10 cellular contexts compared by ENCODE assay signal in genomic region chr1:224774378-224774777, GRCh38.
DNase-seq lines count a peak whose midpoint lies in the region; ATAC-seq, FAIRE-seq and TF ChIP-seq lines count a peak whose summit lies in the region.
"Had no signal": no experiment of that assay in that cellular context is flagged by ENCODE, and none has a peak within 500 bp of the region (broad histone marks: within the 10 kb centered on the region; RNA-seq: fewer than 3 reads in every experiment).

No MANE protein-coding gene starts in this region.

- no peak overlapping the region for H2BK12ac ChIP-seq in H1 (ENCODE audit: low read depth, low read length)

- no peak overlapping the region for H2AFZ ChIP-seq in H1 (ENCODE audit: low read length)

- no peak overlapping the region for H3K23ac ChIP-seq in H1 (ENCODE audit: insufficient read length)

- H3K79me2 ChIP-seq in H1 (ENCODE audit: control insufficient read depth in 1 of 2, insufficient read depth in 2 of 2, low read length in 2 of 2): no peaks in the 10 kb centered on the region

- H3K27ac ChIP-seq in AG04450 (ENCODE audit: low read depth, low read length) (no peak overlapping the region), H1 (ENCODE audit: low read depth, low read length) (no peak overlapping the region), prostate gland (no peak overlapping the region)

- no peak for TF ChIP-seq EP300 in H1 (IDR thresholded peaks at IDR 0.05; ENCODE audit: borderline replicate concordance in 1 of 2, low read depth in 2 of 2, low read length in 2 of 2)

- H3K27me3 ChIP-seq in AG04450 (ENCODE audit: control insufficient read depth, insufficient read depth, low read length) (no peaks in the 10 kb centered on the region), H1 (replicated peaks in 1 of 4; ENCODE audit: control insufficient read depth in 3 of 4, extremely low read depth in 1 of 4, insufficient read depth in 3 of 4, low read length in 3 of 4) (no peaks in the 10 kb centered on the region; a peak in 1 of 7 replicates), prostate gland (replicated peaks; ENCODE audit: insufficient read depth) (no peaks in the 10 kb centered on the region)

- no peaks in the 10 kb centered on the region; the same call in 1 of the 2 replicates for H3K23me2 ChIP-seq in H1 (ENCODE audit: low read depth, low read length)

- H2BK120ac ChIP-seq in H1 (replicated peaks; ENCODE audit: low read depth, low read length): no peak overlapping the region

- no peak overlapping the region for H2BK15ac ChIP-seq in H1 (ENCODE audit: low read length)

- peak; percentile 54 to 71 for TF ChIP-seq RAD21 in H1 (IDR thresholded peaks at IDR 0.05 in 1 of 2, conservative IDR thresholded peaks at IDR 0.05 in 1 of 2; ENCODE audit: low read depth in 2 of 2, low read length in 2 of 2)

- no peaks in the 10 kb centered on the region for H4K20me1 ChIP-seq in H1 (replicated peaks in 1 of 2; ENCODE audit: control insufficient read depth in 1 of 2, insufficient read depth in 2 of 2, low read length in 2 of 2)

- peak; percentile 83 for ATAC-seq in GM18867 (IDR thresholded peaks at IDR 0.05; ENCODE audit: unreplicated experiment)
- peak; percentile 88 for ATAC-seq in HG03442 (IDR thresholded peaks at IDR 0.05; ENCODE audit: unreplicated experiment)
- no peak for ATAC-seq in HG03135 (IDR thresholded peaks at IDR 0.05; ENCODE audit: unreplicated experiment)

- H2BK20ac ChIP-seq in H1 (ENCODE audit: low read length): no peak overlapping the region

- TF ChIP-seq CTCF in AG04450 (IDR thresholded peaks at IDR 0.05; ENCODE audit: low read depth, low read length) (peak; percentile 13; the same call in 1 of the 2 replicates), H1 (IDR thresholded peaks at IDR 0.05; ENCODE audit: control extremely low read depth in 1 of 3, insufficient read depth in 1 of 3, low read depth in 1 of 3, low read length in 3 of 3) (peak; percentile 63 to 78 (median 73)), prostate gland (IDR thresholded peaks at IDR 0.05) (no peak)

- TF ChIP-seq POLR2A in H1 (IDR thresholded peaks at IDR 0.05; ENCODE audit: control extremely low read depth in 1 of 2, low read depth in 2 of 2, low read length in 2 of 2) (no peak), prostate gland (IDR thresholded peaks at IDR 0.05) (no peak)

- no peak overlapping the region for H2AK5ac ChIP-seq in H1 (ENCODE audit: low read depth, low read length)

- intact Hi-C loops in prostate gland (cut with DNase I): no loop called here

- H3K79me1 ChIP-seq in H1 (ENCODE audit: low read depth, low read length): no peaks in the 10 kb centered on the region

- no peak overlapping the region for H4K5ac ChIP-seq in H1 (ENCODE audit: insufficient read length, low read depth, low read length)

- CTCF ChIA-PET in AG04450 (lab: Charles Lee) (interaction anchor here (1.0 kb wide), 1 partner anchor 77 kb away, joined by 3 read pairs; no protein-coding TSS in a partner anchor), H1 (lab: Charles Lee; ENCODE audit: partially characterized antibody) (interaction anchor here (0.6 to 4.3 kb wide), 17 partner anchors 11 to 258 kb away, joined by 3 to 33 read pairs (median 3); no protein-coding TSS in a partner anchor)

- H3K18ac ChIP-seq in H1 (ENCODE audit: extremely low read depth, low read length): no peak overlapping the region

- no peak for DNase-seq in AG04450 (ENCODE audit: low read depth, low spot score)
- no peak for DNase-seq in H1 (ENCODE audit: low read depth in 1 of 2, low spot score in 2 of 2)
- no peak for DNase-seq in hepatic stellate cell (ENCODE audit: low spot score)
- no peak for DNase-seq in activated effector memory CD4-positive, alpha-beta T cell treated with Interleukin-2 at 50 U/mL for 16 hours
- DNase-seq in prostate gland (ENCODE audit: low spot score): no peak
- DNase-seq: activated T-cell treated with anti-CD3 and anti-CD28 coated beads, Interleukin-2, amount 50 U/mL, for 1 hour; NCI-H1930 had no signal

- H4K8ac ChIP-seq in H1 (ENCODE audit: extremely low read depth, insufficient read depth, low read length): no peak overlapping the region

- POLR2A ChIA-PET in AG04450 (lab: Yijun Ruan, JAX) (no interaction called here), H1 (lab: Charles Lee; ENCODE audit: partially characterized antibody) (no interaction called here)

- H4K91ac ChIP-seq in H1 (replicated peaks; ENCODE audit: insufficient read length, low read length): no peak overlapping the region

- no peak overlapping the region for H3K4ac ChIP-seq in H1 (replicated peaks; ENCODE audit: insufficient read length, low read depth, low read length)

- H3K9me3 ChIP-seq in AG04450 (ENCODE audit: control insufficient read depth, insufficient read depth, low read length) (no peaks in the 10 kb centered on the region), H1 (ENCODE audit: insufficient read depth in 2 of 2, low read depth in 1 of 2, low read length in 1 of 2) (no peaks in the 10 kb centered on the region), prostate gland (no peaks in the 10 kb centered on the region)

- H3K4me3 ChIP-seq in AG04450 (ENCODE audit: low read depth, low read length) (no peak overlapping the region), H1 (ENCODE audit: extremely low read depth in 1 of 4, insufficient read depth in 2 of 4, low read depth in 3 of 4, low read length in 4 of 4) (no peak overlapping the region), prostate gland (no peak overlapping the region)

- H3K4me1 ChIP-seq in H1 (replicated peaks in 1 of 4; ENCODE audit: control insufficient read depth in 3 of 4, insufficient read depth in 4 of 4, low read length in 3 of 4): peaks cover 0 to 6% (median 3%) of the 10 kb centered on the region in 4 experiments; a peak in 3 of 7 replicates
- no peaks in the 10 kb centered on the region for H3K4me1 ChIP-seq in prostate gland (replicated peaks)

- H3K14ac ChIP-seq in H1 (ENCODE audit: insufficient read length): no peak overlapping the region

- H2BK5ac ChIP-seq in H1 (ENCODE audit: low read depth, low read length): no peak overlapping the region

- peak; percentile 76 for FAIRE-seq in H1 (lab: Jason Lieb, UNC)

- H3K36me3 ChIP-seq in H1 (ENCODE audit: control insufficient read depth in 2 of 4, insufficient read depth in 4 of 4, low read length in 3 of 4) (no peaks in the 10 kb centered on the region), prostate gland (no peaks in the 10 kb centered on the region)

- no peak overlapping the region for H3K56ac ChIP-seq in H1 (replicated peaks; ENCODE audit: insufficient read length, low read depth, low read length)

- H3K4me2 ChIP-seq in H1 (ENCODE audit: insufficient read depth in 1 of 2, low read depth in 2 of 2, low read length in 2 of 2): no peak overlapping the region

- 100% methylated on average over 2 of the region's 2 CpGs; no CpG with 5 or more reads in 1 of the 2 experiments for WGBS in H1 (ENCODE audit: extremely low coverage in 1 of 2, insufficient coverage in 1 of 2, insufficient read length in 1 of 2, insufficient replicate concordance in 2 of 2, low coverage in 1 of 2, low lambda C conversion rate in 2 of 2, missing lambda C conversion rate in 1 of 2), 2 experiments
- WGBS in prostate gland: 95% methylated on average over 2 of the region's 2 CpGs

- no peak overlapping the region for H3K9ac ChIP-seq in H1 (replicated peaks in 1 of 4; ENCODE audit: extremely low read depth in 1 of 4, low read depth in 3 of 4, low read length in 3 of 4)

TF ChIP-seq in H1, 55 proteins besides CTCF, POLR2A, EP300 and RAD21:
- TF ChIP-seq POU5F1 (IDR thresholded peaks at IDR 0.05; ENCODE audit: low read depth, low read length) (no peak), TCF12 (IDR thresholded peaks at IDR 0.05; ENCODE audit: low read depth, low read length) (no peak)
- TF ChIP-seq, protein P1, sequence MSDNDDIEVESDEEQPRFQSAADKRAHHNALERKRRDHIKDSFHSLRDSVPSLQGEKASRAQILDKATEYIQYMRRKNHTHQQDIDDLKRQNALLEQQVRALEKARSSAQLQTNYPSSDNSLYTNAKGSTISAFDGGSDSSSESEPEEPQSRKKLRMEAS (IDR thresholded peaks at IDR 0.05): peak; percentile 48; the same call in 1 of the 2 replicates

Comparison
In these comparisons a context has a peak if more than half of its experiments do, and no peak if none do; other contexts are left out.
1. CTCF ChIP-seq: peak in AG04450 (single experiment) and H1 (3 of 3); none in prostate gland (0 of 4).